7 cellular contexts compared by ENCODE assay signal in the genomic region with DNA sequence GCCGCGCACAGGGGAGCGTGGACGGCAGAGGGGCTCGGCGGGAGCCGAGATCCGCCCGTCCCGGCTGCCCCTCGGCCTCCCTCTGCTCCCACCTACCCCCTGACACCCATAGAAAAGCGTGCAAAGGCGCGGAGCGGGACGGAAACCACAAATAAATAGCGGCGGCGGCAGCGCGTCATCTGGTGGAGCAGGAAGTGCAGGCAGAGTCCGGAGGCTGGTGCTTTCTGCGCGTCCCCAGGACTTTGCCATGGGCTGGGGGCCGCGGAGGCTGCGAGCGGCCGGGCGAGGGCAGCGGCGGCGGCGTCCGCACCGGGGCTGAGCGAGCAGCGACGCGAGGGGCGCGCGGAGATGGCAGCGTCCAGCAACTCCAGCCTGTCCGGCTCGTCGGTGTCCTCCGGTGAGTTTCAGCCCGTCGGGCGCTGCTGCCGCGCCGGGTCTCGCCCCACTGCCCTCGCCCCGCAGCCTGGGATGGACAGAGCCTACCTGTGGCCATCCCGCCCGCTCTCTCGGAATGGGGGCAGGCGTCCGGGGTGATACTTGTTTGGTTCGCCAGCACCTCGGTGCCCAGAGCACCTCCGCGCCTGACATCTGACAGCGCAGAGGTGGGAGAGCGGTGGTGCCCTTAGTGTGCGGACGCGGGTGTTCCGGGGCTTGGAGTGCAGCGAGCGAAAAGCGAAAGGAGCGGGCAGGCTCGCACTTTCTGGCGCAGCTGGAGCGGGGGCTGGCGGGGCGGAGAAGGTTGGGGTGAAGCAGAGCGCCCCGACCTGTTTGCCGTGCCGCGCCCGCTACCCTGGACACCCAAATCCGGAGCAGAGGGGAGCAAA. TPM values are rescaled to one million over a fixed set of nuclear protein-coding genes. Genes with fewer than 3 reads are reported as not detected.
DNase-seq lines count a peak whose midpoint lies in the region; ATAC-seq and TF ChIP-seq lines count a peak whose summit lies in the region.

Gene CHN2 (plus strand): TSS at position 182 of the 824 bp plus-strand sequence.

- peak; percentile 64 for ATAC-seq in GM18907 (IDR thresholded peaks at IDR 0.05; ENCODE audit: unreplicated experiment)
- peak; percentile 67 to 73 (median 70) for ATAC-seq in right lobe of liver

- WGBS in right lobe of liver (ENCODE audit: insufficient coverage, low coverage, low lambda C conversion rate, missing lambda C conversion rate): 0% methylated on average over 7 of the region's 88 CpGs

- H3K27me3 ChIP-seq in right lobe of liver: no peaks in the 10 kb centered on the region

- H3K9me3 ChIP-seq in right lobe of liver: no peaks in the 10 kb centered on the region

- peak within 1 kb of the TSS in 1 of 2 donors; percentile 19 for H3K27ac ChIP-seq in coronary artery
- H3K27ac ChIP-seq in right lobe of liver: peak within 1 kb of the TSS; percentile 87 to 97 (median 94)

- no peak for TF ChIP-seq CTCF in coronary artery (IDR thresholded peaks at IDR 0.05)
- TF ChIP-seq CTCF in right lobe of liver (IDR thresholded peaks at IDR 0.05): no peak

- no peaks in the 10 kb centered on the region for H3K36me3 ChIP-seq in right lobe of liver

- TF ChIP-seq POLR2A in right lobe of liver (IDR thresholded peaks at IDR 0.05): peak; percentile 82

- H3K4me3 ChIP-seq in coronary artery (peak within 1 kb of the TSS; percentile 89), right lobe of liver (peak within 1 kb of the TSS; percentile 77 to 85 (median 77))

- H3K4me1 ChIP-seq in right lobe of liver: peaks cover 0 to 49% (median 16%) of the 10 kb centered on the region in 4 donors

- intact Hi-C loops in right lobe of liver (cut with DNase I): loop anchor here in 1 of 2 donors (10.0 kb wide), 1 partner anchor 210 kb away; no protein-coding TSS in a partner anchor

- DNase-seq in NCI-H1694 treated with DMSO at 0.1 percent for 48 hours (lab: John Stamatoyannopoulos, UW) (peak; percentile 15), coronary artery (ENCODE audit: low spot score) (no peak), right lobe of liver (peak; percentile 82 to 84 (median 82)), middle frontal gyrus (ENCODE audit: extremely low spot score, low spot score) (no peak)
- DNase-seq in activated CD4-positive, alpha-beta T cell treated with anti-CD3 and anti-CD28 coated beads for 4 hours: peak; percentile 25 to 29
- peak; percentile 14 for DNase-seq in stimulated activated CD4-positive, alpha-beta T cell treated with anti-CD3 and anti-CD28 coated beads, Interleukin-4, amount 100 ng/mL, for 24 hours

RNA-seq across cellular contexts. Expression of gene CHN2, which starts in this region (rescaled TPM):
- total RNA-seq in right lobe of liver: 10 to 100 TPM; 20.1 to 57.7 (median 31.5) TPM

Comparison
In these comparisons a context has a peak if more than half of its experiments do, and no peak if none do; other contexts are left out.
1. DNase-seq: peak in NCI-H1694 treated with DMSO at 0.1 percent for 48 hours (single experiment), activated CD4-positive, alpha-beta T cell treated with anti-CD3 and anti-CD28 coated beads for 4 hours (2 of 2), right lobe of liver (3 of 3) and stimulated activated CD4-positive, alpha-beta T cell treated with anti-CD3 and anti-CD28 coated beads, Interleukin-4, amount 100 ng/mL, for 24 hours (single experiment); none in coronary artery (single experiment) and middle frontal gyrus (single experiment).